In genomic region chr4:158796370-158797140, GRCh38 we compare ENCODE assay signal across 2 cellular contexts.
TF ChIP-seq lines count a peak whose summit lies in the region.

No MANE protein-coding gene starts in this region.

TF ChIP-seq in HEK293, 187 proteins besides CTCF, POLR2A, EP300 and RAD21:
- TF ChIP-seq ZNF280D (tag by site-specific recombination; IDR thresholded peaks at IDR 0.05) (no peak), ZNF391 (tag by site-specific recombination; IDR thresholded peaks at IDR 0.05; ENCODE audit: borderline replicate concordance, low read depth) (no peak), ZNF629 (tag by site-specific recombination; IDR thresholded peaks at IDR 0.05) (peak; percentile 19; the same call in 1 of the 2 replicates)
TF ChIP-seq in HEK293: peak in this region for 1.

TF ChIP-seq in SK-N-SH, 30 proteins besides CTCF, POLR2A, EP300 and RAD21 (continued from another document):
- TF ChIP-seq ZBTB33 (IDR thresholded peaks at IDR 0.05; ENCODE audit: borderline replicate concordance, low read depth) (no peak), POLR2AphosphoS5 (IDR thresholded peaks at IDR 0.05; ENCODE audit: low read depth, low read length) (no peak), GABPA (IDR thresholded peaks at IDR 0.05; ENCODE audit: low read depth) (no peak), MXI1 (IDR thresholded peaks at IDR 0.05; ENCODE audit: low read depth, low read length) (no peak), NFIC (IDR thresholded peaks at IDR 0.05; ENCODE audit: borderline replicate concordance) (no peak), RXRA (IDR thresholded peaks at IDR 0.05; ENCODE audit: borderline replicate concordance, low read depth) (no peak)
